In the genomic region with DNA sequence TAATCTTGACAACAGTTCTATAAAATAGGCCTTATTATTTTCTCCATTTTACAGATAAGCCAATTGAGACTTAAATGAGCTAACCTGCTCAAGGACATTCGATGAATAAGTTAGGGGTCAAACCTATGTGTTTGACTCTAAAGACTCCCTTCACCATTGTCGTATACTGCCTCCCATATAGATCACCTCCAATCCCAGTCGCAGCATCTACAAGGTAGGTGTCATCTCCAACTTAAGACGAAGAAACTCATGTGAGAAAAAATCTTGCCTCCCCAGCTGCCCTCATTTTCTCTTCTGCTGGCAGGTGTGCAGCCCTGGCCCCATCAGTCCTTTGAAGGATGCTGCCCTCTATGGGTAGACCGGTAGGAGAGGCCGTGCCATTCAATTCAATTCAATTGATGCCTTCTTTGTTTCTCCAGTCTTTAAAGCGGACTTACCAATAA, we compare ENCODE assay signal across 8 cellular contexts.
A peak's percentile ranks its signal among the peaks of the same experiment; 100 is the strongest.
DNase-seq lines count a peak whose midpoint lies in the region; TF ChIP-seq lines count a peak whose summit lies in the region.

No MANE protein-coding gene starts in this region.

- H3K9me2 ChIP-seq in Karpas-422 (replicated peaks; ENCODE audit: insufficient read depth, low read length) (no peaks in the 10 kb centered on the region), SK-N-SH (no peaks in the 10 kb centered on the region)

- H3K27ac ChIP-seq in Karpas-422 (ENCODE audit: low read length) = no peak overlapping the region
- no peak overlapping the region for H3K27ac ChIP-seq in SK-N-SH (ENCODE audit: low read depth in 2 of 2, low read length in 1 of 2)

- CTCF ChIA-PET in SK-N-SH (lab: Yijun Ruan, JAX) = interaction anchor here (0.8 to 1.2 kb wide), 6 partner anchors 9 to 228 kb away, joined by 3 to 10 read pairs (median 4); no protein-coding TSS in a partner anchor

- TF ChIP-seq EP300 in SK-N-SH (IDR thresholded peaks at IDR 0.05; ENCODE audit: borderline replicate concordance in 1 of 2, low read depth in 1 of 2, low read length in 1 of 2) = no peak

- H3F3A ChIP-seq in SK-N-SH (replicated peaks; ENCODE audit: insufficient read depth) = no peaks in the 10 kb centered on the region

- H4K20me1 ChIP-seq in Karpas-422 (ENCODE audit: insufficient read depth, low read depth, low read length) (no peaks in the 10 kb centered on the region), SK-N-SH (ENCODE audit: insufficient read depth) (no peaks in the 10 kb centered on the region)

- WGBS in SK-N-SH (ENCODE audit: low lambda C conversion rate) = 38% methylated on average over 7 of the region's 7 CpGs

- peak; percentile 37 for DNase-seq in activated naive CD4-positive, alpha-beta T cell treated with Interleukin-2 at 50 U/mL for 16 hours
- no peak for DNase-seq in activated naive CD4-positive, alpha-beta T cell (lab: John Stamatoyannopoulos, UW)
- DNase-seq in H4 (ENCODE audit: low spot score) (peak; percentile 11), Karpas-422 (peak; percentile 82), SK-N-SH (peak; percentile 54), dermis blood vessel endothelial cell (peak; percentile 36), osteocyte (ENCODE audit: extremely low spot score, unreplicated experiment) (no peak), GF-D8 (lab: John Stamatoyannopoulos, UW) (no peak)

- H2AFZ ChIP-seq in Karpas-422 (ENCODE audit: low read length) = no peak overlapping the region
- no peak overlapping the region for H2AFZ ChIP-seq in SK-N-SH (ENCODE audit: low read depth)

- H3K4me3 ChIP-seq in Karpas-422 (ENCODE audit: low read length) = no peak overlapping the region
- no peak overlapping the region for H3K4me3 ChIP-seq in SK-N-SH (ENCODE audit: low read depth in 2 of 2, low read length in 1 of 2)

- H3K4me1 Mint-ChIP-seq in osteocyte (ENCODE audit: unreplicated experiment) = no peaks in the 10 kb centered on the region

- H3K9ac ChIP-seq in Karpas-422 (ENCODE audit: low read length) (no peak overlapping the region), SK-N-SH (no peak overlapping the region)

- H3K79me2 ChIP-seq in Karpas-422 (ENCODE audit: low read length) (no peaks in the 10 kb centered on the region), SK-N-SH (ENCODE audit: insufficient read depth) (no peaks in the 10 kb centered on the region)

- no peak overlapping the region for H3K27ac Mint-ChIP-seq in osteocyte (ENCODE audit: unreplicated experiment)

- H3K4me2 ChIP-seq in Karpas-422 (ENCODE audit: low read depth, low read length, poor library complexity, severe bottlenecking) = no peak overlapping the region
- H3K4me2 ChIP-seq in SK-N-SH = no peak overlapping the region

- TF ChIP-seq CTCF in SK-N-SH (IDR thresholded peaks at IDR 0.05) (peak; percentile 54), osteocyte (IDR thresholded peaks at IDR 0.05) (peak; percentile 48)

- no peaks in the 10 kb centered on the region for H3K9me3 ChIP-seq in Karpas-422 (ENCODE audit: low read length)
- H3K9me3 ChIP-seq in SK-N-SH = no peaks in the 10 kb centered on the region

- peak; percentile 62 for TF ChIP-seq RAD21 in SK-N-SH (IDR thresholded peaks at IDR 0.05; ENCODE audit: low read length)

- peaks cover 7% of the 10 kb centered on the region for H3K4me1 ChIP-seq in Karpas-422 (ENCODE audit: low read length)
- no peaks in the 10 kb centered on the region for H3K4me1 ChIP-seq in SK-N-SH (ENCODE audit: control insufficient read depth in 1 of 2, insufficient read depth in 2 of 2, low read depth in 1 of 2, low read length in 1 of 2)

- H3K9me3 Mint-ChIP-seq in osteocyte (ENCODE audit: unreplicated experiment) = no peaks in the 10 kb centered on the region

- H3K27me3 Mint-ChIP-seq in osteocyte (ENCODE audit: unreplicated experiment) = peaks cover 2% of the 10 kb centered on the region

- no peaks in the 10 kb centered on the region for H3K36me3 Mint-ChIP-seq in osteocyte (ENCODE audit: unreplicated experiment)

- POLR2A ChIA-PET in SK-N-SH (lab: Yijun Ruan, JAX) = no interaction called here

- H3K4me3 Mint-ChIP-seq in osteocyte (ENCODE audit: unreplicated experiment) = no peak overlapping the region

- no peaks in the 10 kb centered on the region for H3K36me3 ChIP-seq in Karpas-422 (ENCODE audit: insufficient read depth, low read length)
- H3K36me3 ChIP-seq in SK-N-SH (replicated peaks in 1 of 2; ENCODE audit: control insufficient read depth in 1 of 2, insufficient read depth in 2 of 2, low read length in 1 of 2) = no peaks in the 10 kb centered on the region

- H3K27me3 ChIP-seq in Karpas-422 (ENCODE audit: low read length) (no peaks in the 10 kb centered on the region), SK-N-SH (ENCODE audit: insufficient read depth) (no peaks in the 10 kb centered on the region)

TF ChIP-seq in SK-N-SH, 30 proteins besides CTCF, POLR2A, EP300 and RAD21:
- TF ChIP-seq SMC3 (IDR thresholded peaks at IDR 0.05; ENCODE audit: low read depth, low read length) = peak; percentile 25; the same call in 1 of the 2 replicates
- TF ChIP-seq FOXM1 (IDR thresholded peaks at IDR 0.05; ENCODE audit: low read depth) = no peak
TF ChIP-seq in SK-N-SH: peak in this region for 1.

Comparison
In these comparisons a context has a peak if more than half of its experiments do, and no peak if none do; other contexts are left out.
1. DNase-seq: peak in activated naive CD4-positive, alpha-beta T cell treated with Interleukin-2 at 50 U/mL for 16 hours (single experiment), H4 (single experiment), Karpas-422 (single experiment), SK-N-SH (single experiment) and dermis blood vessel endothelial cell (single experiment); none in activated naive CD4-positive, alpha-beta T cell (0 of 4), osteocyte (single experiment) and GF-D8 (single experiment).